Comparison of ENCODE assay signal across 8 cellular contexts in the genomic region with DNA sequence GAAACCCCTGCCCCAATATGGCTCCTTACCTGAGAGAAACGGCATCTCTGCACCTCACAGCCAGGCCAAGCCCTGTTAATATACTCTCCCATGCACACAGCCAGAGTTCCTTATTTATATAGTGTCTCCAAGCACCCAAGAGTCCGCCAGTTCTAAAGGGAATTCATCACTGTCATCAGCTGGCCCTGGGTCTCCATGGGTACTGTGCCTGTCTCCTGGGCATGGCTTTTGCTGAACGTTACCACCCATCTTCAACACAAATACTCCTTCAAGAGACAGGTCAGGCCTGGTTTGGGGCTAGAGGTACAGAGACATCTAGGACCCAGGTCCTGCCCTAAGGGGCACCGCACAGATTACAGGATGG. TPM values are rescaled to one million over a fixed set of nuclear protein-coding genes. Genes with fewer than 3 reads are reported as not detected.
DNase-seq lines count a peak whose midpoint lies in the region; ATAC-seq, FAIRE-seq and TF ChIP-seq lines count a peak whose summit lies in the region.

No MANE protein-coding gene starts in this region.

- no peaks in the 10 kb centered on the region for H3K9me3 Mint-ChIP-seq in GM23338

- WGBS in small intestine, 3 donors = 29 to 37% (median 31%) methylated on average over 4 of the region's 4 CpGs

- H3K4me3 Mint-ChIP-seq in GM23338 = peak overlapping the region; percentile 92

- H3K27ac Mint-ChIP-seq in GM23338 = no peak overlapping the region

- H3K27me3 ChIP-seq in GM23338 (ENCODE audit: insufficient read depth) (no peaks in the 10 kb centered on the region), PC-9 (ENCODE audit: insufficient read depth, low read depth) (no peaks in the 10 kb centered on the region), small intestine (ENCODE audit: control insufficient read depth in 2 of 2, insufficient read depth in 2 of 2, low read length in 2 of 2) (no peaks in the 10 kb centered on the region)

- H3K36me3 ChIP-seq in GM23338 (ENCODE audit: insufficient read depth) = 0 out of 2 replicates have a peak, but pooled peaks cover 3% of the 10 kb centered on the region
- H3K36me3 ChIP-seq in PC-9 (ENCODE audit: low read depth) = no peaks in the 10 kb centered on the region
- H3K36me3 ChIP-seq in small intestine (ENCODE audit: control insufficient read depth in 2 of 2, insufficient read depth in 2 of 2, low read length in 2 of 2) = no peaks in the 10 kb centered on the region

- H4K20me1 ChIP-seq in GM23338 (replicated peaks; ENCODE audit: insufficient read depth) (no peaks in the 10 kb centered on the region; the same call in 1 of the 2 replicates), PC-9 (ENCODE audit: insufficient read depth) (no peaks in the 10 kb centered on the region)

- POLR2A ChIA-PET in PC-9 (lab: Charles Lee; ENCODE audit: unreplicated experiment) = interaction anchor here (0.6 kb wide), 2 partner anchors 356 to 372 kb away, joined by 4 to 6 read pairs; no protein-coding TSS in a partner anchor

- H2AFZ ChIP-seq in GM23338 = no peak overlapping the region
- H2AFZ ChIP-seq in PC-9 = peak overlapping the region; percentile 45; the same call in 1 of the 2 replicates

- TF ChIP-seq CTCF in 22Rv1 (IDR thresholded peaks at IDR 0.05) (no peak), GM23338 (conservative IDR thresholded peaks at IDR 0.05; ENCODE audit: low read depth in 2 of 2) (no peak), PC-9 (conservative IDR thresholded peaks at IDR 0.05) (no peak)

- H3K27me3 Mint-ChIP-seq in GM23338 (ENCODE audit: insufficient read depth, low read depth, poor library complexity) = peaks cover 23% of the 10 kb centered on the region

- H3K27ac ChIP-seq in 22Rv1 (peak overlapping the region; percentile 83), GM23338 (ENCODE audit: low read depth) (no peak overlapping the region), PC-9 (peak overlapping the region; percentile 74), epithelial cell of prostate (peak overlapping the region; percentile 83), small intestine (ENCODE audit: low read depth in 1 of 2, low read length in 1 of 2) (peak overlapping the region in 1 of 2 donors; percentile 97)

- intact Hi-C loops in PC-9 (cut with micrococcal nuclease; ENCODE audit: unreplicated experiment) = loop anchor here (2.0 to 10.0 kb wide), 2 partner anchors 88 to 228 kb away; no protein-coding TSS in a partner anchor

- FAIRE-seq in small intestine (lab: Jason Lieb, UNC) = no peak

- peaks cover 15% of the 10 kb centered on the region; the same call in 1 of the 2 replicates for H3K4me1 ChIP-seq in GM23338 (ENCODE audit: insufficient read depth)
- H3K4me1 ChIP-seq in PC-9 (replicated peaks; ENCODE audit: insufficient read depth) = peaks cover 49% of the 10 kb centered on the region
- peaks cover 2 to 8% of the 10 kb centered on the region in 2 donors for H3K4me1 ChIP-seq in small intestine (ENCODE audit: control insufficient read depth in 2 of 2, insufficient read depth in 1 of 2, low read depth in 1 of 2, low read length in 1 of 2)

- H3K4me3 ChIP-seq in GM23338 (peak overlapping the region; percentile 40), PC-9 (peak overlapping the region; percentile 85), small intestine (ENCODE audit: low read depth in 1 of 2, low read length in 2 of 2) (no peak overlapping the region)

- CTCF ChIA-PET in PC-9 (lab: Charles Lee) = interaction anchor here (0.8 to 1.6 kb wide), 4 partner anchors 18 to 129 kb away, joined by 3 to 7 read pairs (median 4); a partner anchor contains a TSS

- H3F3A ChIP-seq in GM23338 (replicated peaks; ENCODE audit: low read depth) = peaks cover 12% of the 10 kb centered on the region
- H3F3A ChIP-seq in PC-9 (ENCODE audit: insufficient read depth, low read depth) = peaks cover 38% of the 10 kb centered on the region

- ATAC-seq in GM23338 = no peak
- no peak for ATAC-seq in GM21737 (IDR thresholded peaks at IDR 0.05; ENCODE audit: unreplicated experiment)
- ATAC-seq in GM19452 (IDR thresholded peaks at IDR 0.05; ENCODE audit: unreplicated experiment) = no peak
- no peak for ATAC-seq in HG03025 (IDR thresholded peaks at IDR 0.05; ENCODE audit: low FRiP score, unreplicated experiment)

- no peaks in the 10 kb centered on the region for H3K9me3 ChIP-seq in PC-9 (ENCODE audit: insufficient read depth, low read depth)
- H3K9me3 ChIP-seq in small intestine (ENCODE audit: control insufficient read depth, low read depth) = no peaks in the 10 kb centered on the region

- no TSS peak for BruUV-seq in PC-9 (replicated peaks; lab: Mats Ljungman, UMichigan)

- H3K9me2 ChIP-seq in GM23338 (ENCODE audit: insufficient read depth) (no peaks in the 10 kb centered on the region), PC-9 (ENCODE audit: insufficient read depth) (no peaks in the 10 kb centered on the region)

- peaks cover 20% of the 10 kb centered on the region; the same call in 2 of the 3 replicates for H3K36me3 Mint-ChIP-seq in GM23338 (ENCODE audit: low read depth)

- no peak for DNase-seq in GM23338 (ENCODE audit: low spot score)
- peak in 1 of 2 experiments; percentile 60 for DNase-seq in PC-9
- DNase-seq in epithelial cell of prostate (ENCODE audit: low read depth, low spot score) = no peak
- peak; percentile 22 for DNase-seq in small intestine

- H3K4me2 ChIP-seq in GM23338 (peak overlapping the region; percentile 96), PC-9 (peak overlapping the region; percentile 96)

- H3K79me2 ChIP-seq in GM23338 (replicated peaks; ENCODE audit: insufficient read depth) = peaks cover 7% of the 10 kb centered on the region; the same call in 1 of the 2 replicates
- peaks cover 27% of the 10 kb centered on the region for H3K79me2 ChIP-seq in PC-9 (ENCODE audit: low read depth)

- H3K4me1 Mint-ChIP-seq in GM23338 = peaks cover 28% of the 10 kb centered on the region

TF ChIP-seq in GM23338, 12 proteins besides CTCF, POLR2A, EP300 and RAD21 (continues in another document):
- TF ChIP-seq EZH2phosphoT487 (IDR thresholded peaks at IDR 0.05; ENCODE audit: unreplicated experiment) (no peak), NANOG (IDR thresholded peaks at IDR 0.05; ENCODE audit: borderline replicate concordance) (no peak), POLR2AphosphoS5 (IDR thresholded peaks at IDR 0.05; ENCODE audit: low read depth) (no peak)

RNA-seq across cellular contexts. Expression of a gene that starts 1.6 kb away (rescaled TPM):
- total RNA-seq in GM23338 (2014; rRNA removed; shearing (Covaris generic)) = 18.0 and 24.6 TPM in 2 replicates
- polyA plus RNA-seq in GM23338 (2016; fragmentation: Nextera tagmentation; extraction: Ambion mirVana) (9.6 and 10.2 TPM in 2 replicates), small intestine (10 to 100 TPM; 19.7 to 43.2 (median 37.0) TPM)
- total RNA-seq in PC-9 (2021) = 17.5 and 24.0 TPM in 2 replicates

RNA-seq across cellular contexts. Expression of a gene that starts 18.7 kb away (rescaled TPM):
- 14.4 and 20.5 TPM in 2 replicates for total RNA-seq in GM23338 (2014; rRNA removed; shearing (Covaris generic))
- 16.6 and 20.7 TPM in 2 replicates for polyA plus RNA-seq in GM23338 (2016; fragmentation: Nextera tagmentation; extraction: Ambion mirVana)
- 145 and 184 TPM in 2 replicates for total RNA-seq in PC-9 (2021)
- polyA plus RNA-seq in small intestine = 100 to 1,000 TPM; 169 to 331 (median 238) TPM

Comparison
In these comparisons a context has a peak if more than half of its experiments do, and no peak if none do; other contexts are left out.
1. H3K4me3 ChIP-seq: peak in GM23338 (single experiment) and PC-9 (single experiment); none in small intestine (0 of 2).